10 cellular contexts compared by ENCODE assay signal in the genomic region with DNA sequence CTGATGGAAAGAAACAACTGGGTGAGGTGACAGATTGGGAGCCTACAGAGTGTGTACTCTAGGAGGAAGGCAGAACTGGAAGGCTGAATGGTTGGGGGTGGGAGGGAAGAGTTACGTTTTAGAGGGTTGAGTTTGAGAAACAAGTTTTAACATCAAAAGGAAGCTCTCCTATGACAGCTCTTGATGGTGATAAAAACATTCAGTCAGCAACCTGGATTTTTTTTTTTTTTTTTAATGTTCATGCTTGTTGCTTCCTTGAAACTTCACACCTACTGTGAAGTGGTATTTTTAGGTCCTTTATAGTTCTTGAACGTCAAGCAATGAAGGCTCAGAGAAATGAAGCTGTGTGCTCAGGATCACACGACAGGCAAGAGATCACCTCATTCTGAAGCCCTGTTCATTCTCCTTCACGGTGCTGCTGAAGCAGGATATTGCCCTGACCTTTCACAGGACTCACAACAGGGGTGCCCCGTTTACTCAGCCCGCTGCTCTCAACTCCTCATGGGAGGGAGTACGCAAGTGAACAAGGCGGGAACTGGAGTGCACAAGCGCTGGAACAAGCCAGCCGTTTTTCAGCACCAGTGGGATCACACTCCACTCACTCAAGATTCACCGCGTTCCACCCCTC. TPM values are rescaled to one million over a fixed set of nuclear protein-coding genes. Genes with fewer than 3 reads are reported as not detected.
A peak's percentile ranks its signal among the peaks of the same experiment; 100 is the strongest.
DNase-seq lines count a peak whose midpoint lies in the region; ATAC-seq, FAIRE-seq and TF ChIP-seq lines count a peak whose summit lies in the region.
"Had no signal": no experiment of that assay in that cellular context is flagged by ENCODE, and none has a peak within 500 bp of the region (broad histone marks: within the 10 kb centered on the region; RNA-seq: fewer than 3 reads in every experiment).

No MANE protein-coding gene starts in this region.

- H2AFZ ChIP-seq in endothelial cell of umbilical vein (ENCODE audit: low read depth, low read length): peak overlapping the region; percentile 96

- no peak for ATAC-seq in Right ventricle myocardium superior (ENCODE audit: poor library complexity)
- peak; percentile 20 for ATAC-seq in activated CD8-positive, alpha-beta T cell treated with anti-CD3 and anti-CD28 coated beads for 36 hours

- H3K4me1 ChIP-seq in cardiac muscle cell (ENCODE audit: low read depth) (peaks cover 5% of the 10 kb centered on the region), endothelial cell of umbilical vein (ENCODE audit: control insufficient read depth, extremely low read depth, insufficient read depth, low read length) (peaks cover 25% of the 10 kb centered on the region), thyroid gland (peaks cover 24 to 40% of the 10 kb centered on the region in 2 donors)

- POLR2A ChIA-PET in activated CD8-positive, alpha-beta T cell treated with anti-CD3 and anti-CD28 coated beads for 36 hours (lab: Charles Lee): interaction anchor here (0.5 to 2.0 kb wide), 8 partner anchors 8 to 956 kb away, joined by 3 to 6 read pairs (median 3); no protein-coding TSS in a partner anchor
- POLR2A ChIA-PET in endothelial cell of umbilical vein (lab: Charles Lee): no interaction called here

- no peaks in the 10 kb centered on the region for H3K36me3 ChIP-seq in cardiac muscle cell
- no peaks in the 10 kb centered on the region for H3K36me3 ChIP-seq in endothelial cell of umbilical vein (ENCODE audit: control insufficient read depth in 2 of 2, extremely low read depth in 1 of 2, insufficient read depth in 2 of 2, low read length in 2 of 2)
- no peaks in the 10 kb centered on the region for H3K36me3 ChIP-seq in thyroid gland
- H3K36me3 ChIP-seq: BE2C had no signal

- H3K27ac ChIP-seq in cardiac muscle cell (peak overlapping the region; percentile 13), endothelial cell of umbilical vein (ENCODE audit: insufficient read depth, low read depth, low read length) (no peak overlapping the region), thyroid gland (peak overlapping the region; percentile 73 to 93 (median 86))

- H3K27me3 ChIP-seq in cardiac muscle cell (peaks cover 20% of the 10 kb centered on the region), endothelial cell of umbilical vein (ENCODE audit: control insufficient read depth in 2 of 2, insufficient read depth in 2 of 2, low read length in 2 of 2) (peaks cover 0 to 6% of the 10 kb centered on the region in 2 experiments), thyroid gland (no peaks in the 10 kb centered on the region)
- H3K27me3 ChIP-seq: BE2C had no signal

- no peak for FAIRE-seq in endothelial cell of umbilical vein (lab: Jason Lieb, UNC)

- DNase-seq in cardiac muscle cell (ENCODE audit: low read depth in 1 of 2, low spot score in 1 of 2) (no peak), Right ventricle myocardium superior (no peak), endothelial cell of umbilical vein (ENCODE audit: low read depth, low spot score) (no peak), thyroid gland (peak; percentile 69 to 71), GM10266 (ENCODE audit: extremely low spot score) (no peak), NCI-H526 (lab: John Stamatoyannopoulos, UW) (no peak), NCI-H1930 (lab: John Stamatoyannopoulos, UW) (no peak)
- peak; percentile 61 for DNase-seq in activated CD8-positive, alpha-beta T cell treated with anti-CD3 and anti-CD28 coated beads for 36 hours
- DNase-seq: BE2C, NCI-H226 had no signal

- peaks cover 62% of the 10 kb centered on the region for H3K4me1 Mint-ChIP-seq in activated CD8-positive, alpha-beta T cell treated with anti-CD3 and anti-CD28 coated beads for 36 hours (ENCODE audit: low read depth)

- CTCF ChIA-PET in activated CD8-positive, alpha-beta T cell treated with anti-CD3 and anti-CD28 coated beads for 36 hours (lab: Charles Lee): interaction anchor here (1.0 to 7.4 kb wide), 6 partner anchors 10 to 218 kb away, joined by 3 to 88 read pairs (median 4); a partner anchor contains a TSS
- CTCF ChIA-PET in endothelial cell of umbilical vein (lab: Charles Lee): interaction anchor here (0.6 to 4.8 kb wide), 3 partner anchors 13 to 203 kb away, joined by 3 to 32 read pairs (median 4); no protein-coding TSS in a partner anchor

- TF ChIP-seq CTCF in cardiac muscle cell (IDR thresholded peaks at IDR 0.05; ENCODE audit: low read depth, low read length) (no peak), endothelial cell of umbilical vein (IDR thresholded peaks at IDR 0.05; ENCODE audit: extremely low read depth in 1 of 2, insufficient read depth in 1 of 2, low read depth in 1 of 2, low read length in 2 of 2) (no peak), thyroid gland (IDR thresholded peaks at IDR 0.05) (no peak), GM10266 (IDR thresholded peaks at IDR 0.05; ENCODE audit: control insufficient read depth, insufficient read depth, low read depth, missing control alignments) (no peak)
- TF ChIP-seq CTCF in activated CD8-positive, alpha-beta T cell treated with anti-CD3 and anti-CD28 coated beads for 36 hours (IDR thresholded peaks at IDR 0.05): no peak

- H4K20me1 ChIP-seq in endothelial cell of umbilical vein (replicated peaks; ENCODE audit: control insufficient read depth, extremely low read depth, insufficient read depth, low read length): no peaks in the 10 kb centered on the region

- intact Hi-C loops in Right ventricle myocardium superior (cut with DNase I): no loop called here
- intact Hi-C loops in activated CD8-positive, alpha-beta T cell treated with anti-CD3 and anti-CD28 coated beads for 36 hours (cut with micrococcal nuclease): no loop called here
- intact Hi-C loops in endothelial cell of umbilical vein (cut with micrococcal nuclease): loop anchor here (10.0 kb wide), 1 partner anchor 222 kb away; no protein-coding TSS in a partner anchor
- intact Hi-C loops in thyroid gland (cut with DNase I): loop anchor here (10.0 kb wide), 1 partner anchor 252 kb away; a partner anchor contains a TSS

- peaks cover 28% of the 10 kb centered on the region for H3K79me2 ChIP-seq in endothelial cell of umbilical vein (ENCODE audit: control insufficient read depth, insufficient read depth, low read length)

- H3K9me3 ChIP-seq in cardiac muscle cell (ENCODE audit: low read depth) (no peaks in the 10 kb centered on the region), endothelial cell of umbilical vein (replicated peaks; ENCODE audit: control insufficient read depth, insufficient read depth, low read length) (no peaks in the 10 kb centered on the region), thyroid gland (no peaks in the 10 kb centered on the region)
- H3K9me3 ChIP-seq: BE2C had no signal

- WGBS in thyroid gland, 2 donors: 38 to 46% methylated on average over 9 to 12 of the region's 12 CpGs

- no peaks in the 10 kb centered on the region for H3K9me1 ChIP-seq in endothelial cell of umbilical vein (replicated peaks; ENCODE audit: control insufficient read depth, extremely low read depth, insufficient read depth, low read length)

- H3K9me3 Mint-ChIP-seq in activated CD8-positive, alpha-beta T cell treated with anti-CD3 and anti-CD28 coated beads for 36 hours: no peaks in the 10 kb centered on the region

- H3K4me2 ChIP-seq in endothelial cell of umbilical vein (ENCODE audit: insufficient read depth, low read length): no peak overlapping the region

- peak overlapping the region; percentile 97 for H3K27ac Mint-ChIP-seq in activated CD8-positive, alpha-beta T cell treated with anti-CD3 and anti-CD28 coated beads for 36 hours

- H3K4me3 Mint-ChIP-seq in activated CD8-positive, alpha-beta T cell treated with anti-CD3 and anti-CD28 coated beads for 36 hours: peak overlapping the region; percentile 90

- H3K36me3 Mint-ChIP-seq in activated CD8-positive, alpha-beta T cell treated with anti-CD3 and anti-CD28 coated beads for 36 hours (ENCODE audit: low read depth): peaks cover 14% of the 10 kb centered on the region

- H3K9ac ChIP-seq in endothelial cell of umbilical vein (replicated peaks; ENCODE audit: extremely low read depth, insufficient read depth, low read length): no peak overlapping the region

- TF ChIP-seq POLR2A in endothelial cell of umbilical vein (IDR thresholded peaks at IDR 0.05; ENCODE audit: low read depth, low read length) (no peak), thyroid gland (IDR thresholded peaks at IDR 0.05) (no peak)

- no peak overlapping the region for H3K4me3 ChIP-seq in cardiac muscle cell
- H3K4me3 ChIP-seq in endothelial cell of umbilical vein (replicated peaks in 1 of 3; ENCODE audit: insufficient read depth in 1 of 3, low read depth in 1 of 3, low read length in 3 of 3): no peak overlapping the region
- no peak overlapping the region for H3K4me3 ChIP-seq in thyroid gland (replicated peaks in 1 of 3)

- dilution Hi-C loops in endothelial cell of umbilical vein (cut with MboI; ENCODE audit: extremely low pct_ligation_motif_present, low sequenced_read_pairs): no loop called here

- BruUV-seq in endothelial cell of umbilical vein (replicated peaks; lab: Mats Ljungman, UMichigan): no TSS peak

- H3K27me3 Mint-ChIP-seq in activated CD8-positive, alpha-beta T cell treated with anti-CD3 and anti-CD28 coated beads for 36 hours: no peaks in the 10 kb centered on the region

RNA-seq across cellular contexts. Expression of a gene that starts 1.6 kb away (rescaled TPM):
- total RNA-seq in cardiac muscle cell (56.7 and 66.3 TPM in 2 replicates), Right ventricle myocardium superior (82.2 TPM), endothelial cell of umbilical vein (172 and 192 TPM in 2 replicates), thyroid gland (100 to 1,000 TPM in 2 of 4 donors, 10 to 100 TPM in 2; 61.9 to 105 (median 96.0) TPM)
- polyA plus RNA-seq in cardiac muscle cell (77.7 and 109 TPM in 2 replicates), endothelial cell of umbilical vein (141 and 143 TPM in 2 replicates)
- 100 to 1,000 TPM in 1 of 2 experiments, 10 to 100 TPM in 1; 93.2 to 101 TPM for total RNA-seq in activated CD8-positive, alpha-beta T cell treated with anti-CD3 and anti-CD28 coated beads for 36 hours
- polyA plus RNA-seq in endothelial cell of umbilical vein (2011; cell fraction: cytosol; rRNA removed): 110 and 120 TPM in 2 replicates
- 44.9 and 46.5 TPM in 2 replicates for polyA plus RNA-seq in endothelial cell of umbilical vein (2011; cell fraction: nucleus; rRNA removed)
- 134 and 137 TPM in 2 replicates for polyA plus RNA-seq in endothelial cell of umbilical vein (2012)
- 96.8 and 102 TPM in 2 replicates for polyA minus RNA-seq in endothelial cell of umbilical vein
- polyA minus RNA-seq in endothelial cell of umbilical vein (2011; cell fraction: cytosol; rRNA and poly(A)+ RNA removed): 31.4 TPM
- polyA minus RNA-seq in endothelial cell of umbilical vein (2011; cell fraction: nucleus; rRNA and poly(A)+ RNA removed): 15.1 and 18.6 TPM in 2 replicates

RNA-seq across cellular contexts. Expression of a gene that starts 6.0 kb away (rescaled TPM):
- total RNA-seq in cardiac muscle cell (58.8 and 75.2 TPM in 2 replicates), Right ventricle myocardium superior (34.0 TPM), endothelial cell of umbilical vein (114 and 126 TPM in 2 replicates), thyroid gland (10 to 100 TPM; 38.0 to 94.4 (median 71.5) TPM)
- polyA plus RNA-seq in cardiac muscle cell (14.9 and 17.0 TPM in 2 replicates), endothelial cell of umbilical vein (97.1 and 121 TPM in 2 replicates)
- total RNA-seq in activated CD8-positive, alpha-beta T cell treated with anti-CD3 and anti-CD28 coated beads for 36 hours: 100 to 1,000 TPM; 142 to 150 TPM
- 59.2 and 60.9 TPM in 2 replicates for polyA plus RNA-seq in endothelial cell of umbilical vein (2011; cell fraction: cytosol; rRNA removed)
- 56.2 and 57.8 TPM in 2 replicates for polyA plus RNA-seq in endothelial cell of umbilical vein (2011; cell fraction: nucleus; rRNA removed)
- 94.9 and 116 TPM in 2 replicates for polyA plus RNA-seq in endothelial cell of umbilical vein (2012)
- polyA minus RNA-seq in endothelial cell of umbilical vein: 67.3 and 68.0 TPM in 2 replicates
- polyA minus RNA-seq in endothelial cell of umbilical vein (2011; cell fraction: cytosol; rRNA and poly(A)+ RNA removed): 64.3 TPM
- polyA minus RNA-seq in endothelial cell of umbilical vein (2011; cell fraction: nucleus; rRNA and poly(A)+ RNA removed): 43.5 and 61.7 TPM in 2 replicates

RNA-seq across cellular contexts. Expression of a gene that starts 11.9 kb away (rescaled TPM):
- total RNA-seq in cardiac muscle cell (154 and 188 TPM in 2 replicates), Right ventricle myocardium superior (6.5 TPM), endothelial cell of umbilical vein (106 and 120 TPM in 2 replicates), thyroid gland (1 to 10 TPM; 3.3 to 8.3 (median 3.9) TPM)
- polyA plus RNA-seq in cardiac muscle cell (143 and 176 TPM in 2 replicates), endothelial cell of umbilical vein (74.3 and 97.9 TPM in 2 replicates)
- 1 to 10 TPM; 1.1 to 1.3 TPM for total RNA-seq in activated CD8-positive, alpha-beta T cell treated with anti-CD3 and anti-CD28 coated beads for 36 hours
- 41.5 and 70.3 TPM in 2 replicates for polyA plus RNA-seq in endothelial cell of umbilical vein (2011; cell fraction: cytosol; rRNA removed)
- polyA plus RNA-seq in endothelial cell of umbilical vein (2011; cell fraction: nucleus; rRNA removed): 232 and 251 TPM in 2 replicates
- polyA plus RNA-seq in endothelial cell of umbilical vein (2012): 74.2 and 116 TPM in 2 replicates
- 45.9 and 54.1 TPM in 2 replicates for polyA minus RNA-seq in endothelial cell of umbilical vein
- polyA minus RNA-seq in endothelial cell of umbilical vein (2011; cell fraction: cytosol; rRNA and poly(A)+ RNA removed): 16.0 TPM
- polyA minus RNA-seq in endothelial cell of umbilical vein (2011; cell fraction: nucleus; rRNA and poly(A)+ RNA removed): 49.9 and 59.0 TPM in 2 replicates

RNA-seq across cellular contexts. Expression of a gene that starts 39.6 kb away (rescaled TPM):
- 2.1 TPM in 1 of 2 replicates, not detected in the other for total RNA-seq in cardiac muscle cell
- 0.27 TPM in 1 of 2 replicates, not detected in the other for polyA plus RNA-seq in cardiac muscle cell
- total RNA-seq in Right ventricle myocardium superior: 19.1 TPM
- total RNA-seq in activated CD8-positive, alpha-beta T cell treated with anti-CD3 and anti-CD28 coated beads for 36 hours: 1 to 10 TPM; 3.9 to 4.7 TPM
- 1.7 and 4.4 TPM in 2 replicates for total RNA-seq in endothelial cell of umbilical vein
- polyA plus RNA-seq in endothelial cell of umbilical vein: 3.3 TPM in 2 replicates
- 1.4 and 1.7 TPM in 2 replicates for polyA plus RNA-seq in endothelial cell of umbilical vein (2011; cell fraction: cytosol; rRNA removed)
- 1.4 and 2.4 TPM in 2 replicates for polyA plus RNA-seq in endothelial cell of umbilical vein (2011; cell fraction: nucleus; rRNA removed)
- 1.7 and 3.3 TPM in 2 replicates for polyA plus RNA-seq in endothelial cell of umbilical vein (2012)
- polyA minus RNA-seq in endothelial cell of umbilical vein: 2.0 and 2.6 TPM in 2 replicates
- not detected for polyA minus RNA-seq in endothelial cell of umbilical vein (2011; cell fraction: cytosol; rRNA and poly(A)+ RNA removed)
- polyA minus RNA-seq in endothelial cell of umbilical vein (2011; cell fraction: nucleus; rRNA and poly(A)+ RNA removed): 2.1 and 5.8 TPM in 2 replicates
- 10 to 100 TPM in 2 of 4 donors, 1 to 10 TPM in 2; 6.3 to 16.5 (median 8.9) TPM for total RNA-seq in thyroid gland

RNA-seq across cellular contexts. Expression of a gene that starts 45.0 kb away (rescaled TPM):
- not detected in 2 replicates for total RNA-seq in cardiac muscle cell
- polyA plus RNA-seq in cardiac muscle cell: 1.9 TPM in 1 of 2 replicates, not detected in the other
- total RNA-seq in Right ventricle myocardium superior: not detected
- not detected for total RNA-seq in activated CD8-positive, alpha-beta T cell treated with anti-CD3 and anti-CD28 coated beads for 36 hours
- total RNA-seq in endothelial cell of umbilical vein: not detected in 2 replicates
- polyA plus RNA-seq in endothelial cell of umbilical vein: not detected in 2 replicates
- polyA plus RNA-seq in endothelial cell of umbilical vein (2011; cell fraction: cytosol; rRNA removed): not detected in 2 replicates
- not detected in 2 replicates for polyA plus RNA-seq in endothelial cell of umbilical vein (2011; cell fraction: nucleus; rRNA removed)
- not detected in 2 replicates for polyA plus RNA-seq in endothelial cell of umbilical vein (2012)
- not detected in 2 replicates for polyA minus RNA-seq in endothelial cell of umbilical vein
- not detected for polyA minus RNA-seq in endothelial cell of umbilical vein (2011; cell fraction: cytosol; rRNA and poly(A)+ RNA removed)
- polyA minus RNA-seq in endothelial cell of umbilical vein (2011; cell fraction: nucleus; rRNA and poly(A)+ RNA removed): not detected in 2 replicates
- total RNA-seq in thyroid gland: not detected

Comparison
In these comparisons a context has a peak if more than half of its experiments do, and no peak if none do; other contexts are left out.
1. RNA of a gene that starts 11.9 kb away (total RNA-seq): 154 to 188 TPM in cardiac muscle cell and 106 to 120 TPM in endothelial cell of umbilical vein; 6.5 TPM in Right ventricle myocardium superior (single experiment), 3.3 to 8.3 TPM in thyroid gland and 1.1 to 1.3 TPM in activated CD8-positive, alpha-beta T cell treated with anti-CD3 and anti-CD28 coated beads for 36 hours; every median in the first group is over 10 times any median in the second.
2. DNase-seq: peak in activated CD8-positive, alpha-beta T cell treated with anti-CD3 and anti-CD28 coated beads for 36 hours (single experiment) and thyroid gland (2 of 2); none in cardiac muscle cell (0 of 2), Right ventricle myocardium superior (single experiment), endothelial cell of umbilical vein (single experiment), GM10266 (single experiment), NCI-H526 (0 of 2) and NCI-H1930 (0 of 2).
3. intact Hi-C loops: an anchor here in endothelial cell of umbilical vein (10.0 kb wide) and thyroid gland (10.0 kb wide); none called in Right ventricle myocardium superior and activated CD8-positive, alpha-beta T cell treated with anti-CD3 and anti-CD28 coated beads for 36 hours.